1 cellular context compared by ENCODE assay signal in genomic region chr2:10326151-10326616, GRCh38.
TF ChIP-seq lines count a peak whose summit lies in the region.

No MANE protein-coding gene starts in this region.

TF ChIP-seq in HepG2, 621 proteins besides CTCF, POLR2A, EP300 and RAD21 (continued from another document):
- no peak for TF ChIP-seq TFDP1 (CRISPR knock-in tag; IDR thresholded peaks at IDR 0.05; ENCODE audit: borderline replicate concordance)
- TF ChIP-seq ZNF710 (CRISPR knock-in tag; IDR thresholded peaks at IDR 0.05; ENCODE audit: borderline replicate concordance), result 0 out of 2 replicates have a peak, but pooled peaks have one; percentile 22
- TF ChIP-seq ZNF878 (CRISPR knock-in tag; IDR thresholded peaks at IDR 0.05), result peak; percentile 58; the same call in 1 of the 2 replicates
- TF ChIP-seq FUBP1 (CRISPR knock-in tag; IDR thresholded peaks at IDR 0.05; ENCODE audit: borderline replicate concordance), result no peak
- 0 out of 2 replicates have a peak, but pooled peaks have one; percentile 10 for TF ChIP-seq ZNF337 (CRISPR knock-in tag; IDR thresholded peaks at IDR 0.05; ENCODE audit: borderline replicate concordance, low read depth)
- 0 out of 2 replicates have a peak, but pooled peaks have one; percentile 45 for TF ChIP-seq ZNF747 (CRISPR knock-in tag; IDR thresholded peaks at IDR 0.05; ENCODE audit: borderline replicate concordance)
- TF ChIP-seq MATR3 (CRISPR knock-in tag; IDR thresholded peaks at IDR 0.05), result no peak
- no peak for TF ChIP-seq E2F5 (CRISPR knock-in tag; conservative IDR thresholded peaks at IDR 0.05)
- no peak for TF ChIP-seq ARID5B (CRISPR knock-in tag; IDR thresholded peaks at IDR 0.05)
- 0 out of 2 replicates have a peak, but pooled peaks have one; percentile 26 for TF ChIP-seq ZNF704 (CRISPR knock-in tag; IDR thresholded peaks at IDR 0.05; ENCODE audit: borderline replicate concordance)
- peak; percentile 45 for TF ChIP-seq CBX1 (IDR thresholded peaks at IDR 0.05; ENCODE audit: low read depth)
- 0 out of 2 replicates have a peak, but pooled peaks have one; percentile 49 for TF ChIP-seq ZNF766 (CRISPR knock-in tag; IDR thresholded peaks at IDR 0.05; ENCODE audit: borderline replicate concordance)
- TF ChIP-seq ZNF256 (CRISPR knock-in tag; conservative IDR thresholded peaks at IDR 0.05), result 0 out of 2 replicates have a peak, but pooled peaks have one; percentile 22
- TF ChIP-seq TRIM24 (CRISPR knock-in tag; IDR thresholded peaks at IDR 0.05), result no peak; the same call in 1 of the 2 replicates
- peak; percentile 23; the same call in 1 of the 2 replicates for TF ChIP-seq MXD1 (CRISPR knock-in tag; IDR thresholded peaks at IDR 0.05)
- TF ChIP-seq ZNF30 (CRISPR knock-in tag; IDR thresholded peaks at IDR 0.05), result no peak
- TF ChIP-seq STAG1 (CRISPR knock-in tag; IDR thresholded peaks at IDR 0.05), result no peak
- TF ChIP-seq ZNF224 (CRISPR knock-in tag; IDR thresholded peaks at IDR 0.05), result 0 out of 2 replicates have a peak, but pooled peaks have one; percentile 39
- 0 out of 2 replicates have a peak, but pooled peaks have one; percentile 40 for TF ChIP-seq ZC3H13 (CRISPR knock-in tag; IDR thresholded peaks at IDR 0.05)
- 0 out of 2 replicates have a peak, but pooled peaks have one; percentile 45 for TF ChIP-seq KDM5B (CRISPR knock-in tag; IDR thresholded peaks at IDR 0.05; ENCODE audit: borderline replicate concordance)
- TF ChIP-seq HMGXB3 (CRISPR knock-in tag; IDR thresholded peaks at IDR 0.05; ENCODE audit: borderline replicate concordance), result no peak
- TF ChIP-seq ZNF776 (CRISPR knock-in tag; IDR thresholded peaks at IDR 0.05), result peak; percentile 84; the same call in 1 of the 2 replicates
- 0 out of 2 replicates have a peak, but pooled peaks have one; percentile 45 for TF ChIP-seq KLF12 (CRISPR knock-in tag; IDR thresholded peaks at IDR 0.05; ENCODE audit: borderline replicate concordance)
- 0 out of 2 replicates have a peak, but pooled peaks have one; percentile 4 for TF ChIP-seq GATAD2A (CRISPR knock-in tag; IDR thresholded peaks at IDR 0.05)
- peak; percentile 47; the same call in 1 of the 2 replicates for TF ChIP-seq HOXD1 (CRISPR knock-in tag; IDR thresholded peaks at IDR 0.05)
- 0 out of 2 replicates have a peak, but pooled peaks have one; percentile 0 for TF ChIP-seq ZXDC (CRISPR knock-in tag; IDR thresholded peaks at IDR 0.05)
- 0 out of 2 replicates have a peak, but pooled peaks have one; percentile 2 for TF ChIP-seq ZBTB1 (CRISPR knock-in tag; IDR thresholded peaks at IDR 0.05; ENCODE audit: borderline replicate concordance)
- 0 out of 2 replicates have a peak, but pooled peaks have one; percentile 20 for TF ChIP-seq SATB2 (CRISPR knock-in tag; IDR thresholded peaks at IDR 0.05)
- TF ChIP-seq CC2D1A (CRISPR knock-in tag; IDR thresholded peaks at IDR 0.05), result no peak
- TF ChIP-seq IRF9 (CRISPR knock-in tag; IDR thresholded peaks at IDR 0.05; ENCODE audit: borderline replicate concordance), result no peak
- 0 out of 2 replicates have a peak, but pooled peaks have one; percentile 10 for TF ChIP-seq THAP7 (CRISPR knock-in tag; IDR thresholded peaks at IDR 0.05)
TF ChIP-seq in HepG2: peak in this region for 39.
